In genomic region chr1:216600730-216601426, GRCh38 we compare ENCODE assay signal across 8 cellular contexts.
A peak's percentile ranks its signal among the peaks of the same experiment; 100 is the strongest.
DNase-seq lines count a peak whose midpoint lies in the region; ATAC-seq and TF ChIP-seq lines count a peak whose summit lies in the region.

No MANE protein-coding gene starts in this region.

- H3K9me3 Mint-ChIP-seq in naive B cell, result no peaks in the 10 kb centered on the region

- H3K4me3 Mint-ChIP-seq in naive B cell, result peak overlapping the region; percentile 64 to 89 (median 74)

- in situ Hi-C loops in GM13976 (cut with MboI; ENCODE audit: low sequenced_read_pairs, unreplicated experiment), result no loop called here

- peaks cover 0 to 10% (median 3%) of the 10 kb centered on the region in 3 donors for H3K4me1 Mint-ChIP-seq in naive B cell

- DNase-seq in 8988T (peak; percentile 66), GM13976 (ENCODE audit: low spot score) (peak; percentile 48), NCI-H1417 treated with DMSO at 0.1 percent for 48 hours (lab: John Stamatoyannopoulos, UW) (peak; percentile 47), foreskin melanocyte (peak; percentile 87), naive B cell (peak; percentile 0), AML-193 (lab: John Stamatoyannopoulos, UW) (no peak)

- peak overlapping the region; percentile 75 for H3K27ac ChIP-seq in VCaP

- H3K27ac Mint-ChIP-seq in naive B cell, result no peak overlapping the region

- peaks cover 34 to 35% (median 34%) of the 10 kb centered on the region in 3 donors for H3K27me3 Mint-ChIP-seq in naive B cell

- peak; percentile 70 for ATAC-seq in HG02840 (IDR thresholded peaks at IDR 0.05; ENCODE audit: low FRiP score, unreplicated experiment)
- ATAC-seq in naive B cell (ENCODE audit: low read depth in 2 of 2), result peak; percentile 35 to 44

- TF ChIP-seq CTCF in GM13976 (IDR thresholded peaks at IDR 0.05; ENCODE audit: borderline replicate concordance, control extremely low read depth, extremely low read depth, insufficient read depth, missing control alignments), result peak; percentile 23
- TF ChIP-seq CTCF in VCaP (conservative IDR thresholded peaks at IDR 0.05), result peak; percentile 65

- H3K36me3 Mint-ChIP-seq in naive B cell, result no peaks in the 10 kb centered on the region

Comparison
In these comparisons a context has a peak if more than half of its experiments do, and no peak if none do; other contexts are left out.
1. DNase-seq: peak in 8988T (single experiment), GM13976 (single experiment), NCI-H1417 treated with DMSO at 0.1 percent for 48 hours (single experiment), foreskin melanocyte (single experiment) and naive B cell (single experiment); none in AML-193 (0 of 2).